In the genomic region with DNA sequence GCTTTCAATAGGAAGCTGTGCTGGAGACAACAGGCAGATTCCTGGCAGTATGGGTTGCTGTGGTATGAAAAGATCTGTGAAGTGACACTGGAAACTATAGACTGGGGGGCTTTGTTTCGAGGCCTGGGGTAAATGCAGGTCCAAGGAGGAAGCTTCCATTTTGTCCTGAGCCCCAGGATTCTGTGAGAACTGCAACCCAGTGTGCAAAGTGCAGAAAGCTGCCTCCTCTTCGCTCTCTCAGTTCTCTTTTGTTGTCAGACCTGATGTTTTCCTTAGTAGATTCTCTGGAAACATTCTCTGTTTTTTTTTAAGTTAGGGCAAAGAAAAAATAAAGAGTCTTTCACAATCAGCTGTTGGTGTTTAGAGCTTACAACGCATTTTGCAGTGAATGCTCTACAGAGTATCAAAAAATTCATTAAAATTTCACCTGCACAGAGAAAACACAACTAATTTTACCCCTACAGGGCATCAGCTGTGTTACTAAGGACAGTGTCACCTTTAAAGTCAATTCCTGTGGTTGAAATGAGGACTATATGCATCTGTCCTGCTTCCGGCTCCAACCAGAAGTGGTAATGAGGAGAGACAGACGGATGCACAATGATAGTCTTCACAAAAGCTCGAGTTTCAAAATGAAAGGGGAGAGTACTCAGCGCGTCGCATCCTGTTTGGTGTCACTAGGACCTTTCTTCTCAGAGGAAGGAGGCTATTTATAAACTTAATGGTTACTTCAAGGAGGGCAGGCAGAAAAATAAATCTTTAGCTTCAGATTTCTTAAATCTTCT, we compare ENCODE assay signal across 8 cellular contexts.
A peak's percentile ranks its signal among the peaks of the same experiment; 100 is the strongest.
DNase-seq lines count a peak whose midpoint lies in the region; ATAC-seq and TF ChIP-seq lines count a peak whose summit lies in the region.

No MANE protein-coding gene starts in this region.

- H4K20me1 ChIP-seq in KMS-11 (ENCODE audit: insufficient read depth): no peaks in the 10 kb centered on the region

- peak overlapping the region; percentile 32 for H3K27ac ChIP-seq in KMS-11

- peak overlapping the region; percentile 43 for H3K4me2 ChIP-seq in KMS-11

- no peaks in the 10 kb centered on the region for H3K27me3 Mint-ChIP-seq in activated T-helper 17 cell treated with anti-CD3 and anti-CD28 coated beads, Interleukin-2, amount 50 U/mL, for 72 hours
- no peaks in the 10 kb centered on the region for H3K27me3 Mint-ChIP-seq in nephron (ENCODE audit: low read depth)
- H3K27me3 Mint-ChIP-seq in Caco-2 (ENCODE audit: insufficient read depth, unreplicated experiment): no peaks in the 10 kb centered on the region
- H3K27me3 Mint-ChIP-seq in CD14-positive monocyte (ENCODE audit: low read depth in 3 of 3): peaks cover 0 to 2% (median 2%) of the 10 kb centered on the region in 3 donors

- no peaks in the 10 kb centered on the region for H3K9me3 Mint-ChIP-seq in activated T-helper 17 cell treated with anti-CD3 and anti-CD28 coated beads, Interleukin-2, amount 50 U/mL, for 72 hours
- H3K9me3 Mint-ChIP-seq in nephron (no peaks in the 10 kb centered on the region), Caco-2 (ENCODE audit: unreplicated experiment) (no peaks in the 10 kb centered on the region), CD14-positive monocyte (no peaks in the 10 kb centered on the region)

- H3K4me3 ChIP-seq in KMS-11 (IDR thresholded peaks at IDR 0.05; ENCODE audit: insufficient read depth, low read depth, low read length) (no peak overlapping the region), Caco-2 (ENCODE audit: low read depth, low read length) (no peak overlapping the region)

- H3K4me1 ChIP-seq in KMS-11 (ENCODE audit: low read depth, poor library complexity, severe bottlenecking) (peaks cover 21% of the 10 kb centered on the region), Caco-2 (no peaks in the 10 kb centered on the region)

- H3K9ac ChIP-seq in KMS-11: peak overlapping the region; percentile 1; the same call in 1 of the 2 replicates

- intact Hi-C loops in Caco-2 (cut with micrococcal nuclease; ENCODE audit: unreplicated experiment): no loop called here
- intact Hi-C loops in CD14-positive monocyte (cut with micrococcal nuclease): no loop called here

- peak; percentile 32 for TF ChIP-seq POLR2A in GM15510 (IDR thresholded peaks at IDR 0.05; ENCODE audit: borderline replicate concordance, extremely low read depth, insufficient read length)

- H2AFZ ChIP-seq in KMS-11 (ENCODE audit: low read depth): peak overlapping the region; percentile 7; the same call in 1 of the 2 replicates

- TF ChIP-seq CTCF in KMS-11 (conservative IDR thresholded peaks at IDR 0.05; ENCODE audit: low read depth, low read length) (no peak), nephron (IDR thresholded peaks at IDR 0.05; ENCODE audit: unreplicated experiment in 3 of 3) (no peak), Caco-2 (IDR thresholded peaks at IDR 0.05; ENCODE audit: insufficient read depth in 1 of 2, low read depth in 1 of 2, low read length in 1 of 2, severe bottlenecking in 1 of 2, unreplicated experiment in 1 of 2) (no peak), CD14-positive monocyte (IDR thresholded peaks at IDR 0.05) (no peak)

- peak; percentile 93 for ATAC-seq in GM21526 (IDR thresholded peaks at IDR 0.05; ENCODE audit: low FRiP score, unreplicated experiment)
- peak; percentile 99 for ATAC-seq in activated T-helper 17 cell treated with anti-CD3 and anti-CD28 coated beads, Interleukin-2, amount 50 U/mL, for 72 hours (replicated peaks)

- no peaks in the 10 kb centered on the region for H3K9me3 ChIP-seq in Caco-2

- H3K36me3 ChIP-seq in KMS-11 (ENCODE audit: insufficient read depth) (no peaks in the 10 kb centered on the region), Caco-2 (ENCODE audit: control insufficient read depth, insufficient read depth, low read length) (no peaks in the 10 kb centered on the region)

- DNase-seq in Caco-2: no peak
- DNase-seq in ACHN: no peak
- DNase-seq in CD14-positive monocyte (ENCODE audit: low spot score): no peak

- in situ Hi-C loops in ACHN (cut with HindIII; ENCODE audit: low pct_ligation_motif_present, low pct_unique_long_range_greater_than_20kb, low sequenced_read_pairs): no loop called here

- H3K27me3 ChIP-seq in KMS-11 (ENCODE audit: insufficient read depth, low read depth): no peaks in the 10 kb centered on the region
- H3K27me3 ChIP-seq in Caco-2 (replicated peaks; ENCODE audit: control insufficient read depth, insufficient read depth, low read length): no peaks in the 10 kb centered on the region

- peaks cover 22% of the 10 kb centered on the region for H3K4me1 Mint-ChIP-seq in activated T-helper 17 cell treated with anti-CD3 and anti-CD28 coated beads, Interleukin-2, amount 50 U/mL, for 72 hours
- peaks cover 45% of the 10 kb centered on the region for H3K4me1 Mint-ChIP-seq in nephron
- peaks cover 5% of the 10 kb centered on the region for H3K4me1 Mint-ChIP-seq in Caco-2 (ENCODE audit: low read depth, unreplicated experiment)
- peaks cover 27% of the 10 kb centered on the region for H3K4me1 Mint-ChIP-seq in CD14-positive monocyte

- POLR2A ChIA-PET in Caco-2 (lab: Charles Lee): no interaction called here

- peak overlapping the region; percentile 67 for H3K4me3 Mint-ChIP-seq in activated T-helper 17 cell treated with anti-CD3 and anti-CD28 coated beads, Interleukin-2, amount 50 U/mL, for 72 hours
- H3K4me3 Mint-ChIP-seq in nephron (no peak overlapping the region), Caco-2 (ENCODE audit: unreplicated experiment) (no peak overlapping the region), CD14-positive monocyte (peak overlapping the region in 1 of 2 donors; percentile 44)

- peak overlapping the region; percentile 85 for H3K27ac Mint-ChIP-seq in activated T-helper 17 cell treated with anti-CD3 and anti-CD28 coated beads, Interleukin-2, amount 50 U/mL, for 72 hours
- H3K27ac Mint-ChIP-seq in nephron: peak overlapping the region; percentile 17 to 34 (median 30)
- H3K27ac Mint-ChIP-seq in Caco-2 (ENCODE audit: unreplicated experiment): no peak overlapping the region
- peak overlapping the region in 1 of 7 donors; percentile 44 for H3K27ac Mint-ChIP-seq in CD14-positive monocyte

- no peaks in the 10 kb centered on the region for H3K79me2 ChIP-seq in KMS-11 (ENCODE audit: insufficient read depth, low read depth)

- no peaks in the 10 kb centered on the region for H3K36me3 Mint-ChIP-seq in activated T-helper 17 cell treated with anti-CD3 and anti-CD28 coated beads, Interleukin-2, amount 50 U/mL, for 72 hours (ENCODE audit: low read depth)
- H3K36me3 Mint-ChIP-seq in nephron (ENCODE audit: low read depth) (no peaks in the 10 kb centered on the region), Caco-2 (ENCODE audit: insufficient read depth, unreplicated experiment) (no peaks in the 10 kb centered on the region), CD14-positive monocyte (no peaks in the 10 kb centered on the region)

- BruUV-seq in Caco-2 (replicated peaks; lab: Mats Ljungman, UMichigan): no TSS peak

- CTCF ChIA-PET in Caco-2 (lab: Charles Lee): interaction anchor here (1.4 kb wide), 1 partner anchor 30 kb away, joined by 3 read pairs; no protein-coding TSS in a partner anchor
